8 cellular contexts compared by ENCODE assay signal in the genomic region with DNA sequence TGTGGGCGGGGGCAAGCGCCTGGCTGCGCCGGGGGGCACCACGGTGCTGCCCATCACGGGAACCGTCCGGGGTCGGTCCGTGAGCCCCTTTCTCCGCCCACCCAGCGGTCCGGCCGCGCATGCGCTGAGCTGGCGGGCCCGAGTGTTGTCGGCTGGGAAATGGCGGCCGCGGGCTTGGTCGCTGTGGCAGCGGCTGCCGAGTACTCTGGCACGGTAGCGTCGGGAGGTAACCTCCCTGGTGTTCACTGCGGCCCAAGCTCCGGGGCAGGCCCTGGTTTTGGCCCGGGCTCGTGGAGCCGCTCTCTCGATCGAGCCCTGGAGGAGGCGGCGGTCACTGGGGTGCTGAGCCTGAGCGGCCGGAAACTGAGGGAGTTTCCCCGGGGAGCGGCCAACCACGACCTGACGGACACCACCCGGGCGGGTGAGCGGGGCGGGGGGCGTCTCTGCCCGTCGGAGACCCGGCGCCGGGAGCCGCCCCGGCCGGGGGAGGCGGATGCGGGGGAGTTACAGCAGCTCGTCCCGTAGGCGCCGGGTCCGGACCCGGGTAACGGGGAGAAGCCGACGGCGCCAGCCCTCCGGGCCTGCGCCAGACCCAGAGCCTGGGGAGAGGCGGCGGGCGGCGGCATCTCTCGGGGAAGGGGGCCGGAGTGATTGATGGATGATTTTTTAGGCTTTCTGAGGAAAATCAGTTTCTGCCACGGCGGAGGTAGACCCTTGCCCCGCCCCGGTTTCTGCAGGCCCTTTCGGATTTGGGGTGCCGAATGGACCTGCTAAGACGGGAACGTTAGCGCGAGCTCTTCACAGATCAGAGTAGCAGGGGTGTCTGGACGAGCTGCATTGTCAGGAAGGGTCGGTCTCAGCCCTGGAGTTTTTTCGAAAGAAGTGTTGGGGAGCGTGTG. TPM values are rescaled to one million over a fixed set of nuclear protein-coding genes. Genes with fewer than 3 reads are reported as not detected.
DNase-seq lines count a peak whose midpoint lies in the region; ATAC-seq and TF ChIP-seq lines count a peak whose summit lies in the region.

A gene (plus strand): TSS at position 135 of the 899 bp plus-strand sequence. CDS start 25 bp downstream, at position 160.

- H3K4me3 Mint-ChIP-seq in dendritic cell treated with granulocyte-macrophage colony-stimulating factor and Interleukin-4, amounts not matched to agents 40 ng/mL and 50 ng/mL, for 4 days, result peak within 1 kb of the TSS; percentile 98

- peak within 1 kb of the TSS; percentile 91 for H3K4me3 ChIP-seq in BE2C (ENCODE audit: low read depth, low read length)

- H3K36me3 ChIP-seq in BE2C, result no peaks in the 10 kb centered on the region; the same call in 1 of the 2 replicates

- DNase-seq in BE2C, result peak; percentile 93
- peak; percentile 61 to 92 for DNase-seq in NCI-H526 (lab: John Stamatoyannopoulos, UW)
- DNase-seq in activated CD4-positive, alpha-beta T cell treated with anti-CD3 and anti-CD28 coated beads, Interleukin-2, amount 50 U/mL, for 24 hours (ENCODE audit: low read depth in 1 of 2, low spot score in 1 of 2), result peak; percentile 68 to 71
- DNase-seq in left lobe of liver (ENCODE audit: low spot score), result peak; percentile 84
- DNase-seq in stimulated activated CD4-positive, alpha-beta T cell treated with anti-CD3 and anti-CD28 coated beads, Interleukin-2, amount 100 ng/mL, for 24 hours, result peak; percentile 86

- ATAC-seq in HG03378 (IDR thresholded peaks at IDR 0.05; ENCODE audit: unreplicated experiment) (peak; percentile 53), left lobe of liver (peak; percentile 91)

- peaks cover 34% of the 10 kb centered on the region for H3K4me1 Mint-ChIP-seq in dendritic cell treated with granulocyte-macrophage colony-stimulating factor and Interleukin-4, amounts not matched to agents 40 ng/mL and 50 ng/mL, for 4 days (ENCODE audit: low read depth)

- peak; percentile 97 for TF ChIP-seq POLR2A in GM19193 (IDR thresholded peaks at IDR 0.05; ENCODE audit: extremely low read depth, insufficient read depth, insufficient read length)

- peak within 1 kb of the TSS; percentile 94 for H3K27ac Mint-ChIP-seq in dendritic cell treated with granulocyte-macrophage colony-stimulating factor and Interleukin-4, amounts not matched to agents 40 ng/mL and 50 ng/mL, for 4 days

- no peaks in the 10 kb centered on the region for H3K4me1 ChIP-seq in BE2C

- H3K36me3 Mint-ChIP-seq in dendritic cell treated with granulocyte-macrophage colony-stimulating factor and Interleukin-4, amounts not matched to agents 40 ng/mL and 50 ng/mL, for 4 days (ENCODE audit: low read depth), result peaks cover 15% of the 10 kb centered on the region

- no peaks in the 10 kb centered on the region for H3K9me3 Mint-ChIP-seq in dendritic cell treated with granulocyte-macrophage colony-stimulating factor and Interleukin-4, amounts not matched to agents 40 ng/mL and 50 ng/mL, for 4 days

- no peaks in the 10 kb centered on the region for H3K9me3 ChIP-seq in BE2C

- intact Hi-C loops in dendritic cell treated with granulocyte-macrophage colony-stimulating factor and Interleukin-4, amounts not matched to agents 40 ng/mL and 50 ng/mL, for 4 days (cut with micrococcal nuclease), result loop anchor here (5.0 kb wide), 2 partner anchors 39 to 54 kb away; a partner anchor contains a TSS

- H3K27me3 ChIP-seq in BE2C, result no peaks in the 10 kb centered on the region

- no peaks in the 10 kb centered on the region for H3K27me3 Mint-ChIP-seq in dendritic cell treated with granulocyte-macrophage colony-stimulating factor and Interleukin-4, amounts not matched to agents 40 ng/mL and 50 ng/mL, for 4 days

- TF ChIP-seq CTCF in BE2C (IDR thresholded peaks at IDR 0.05; ENCODE audit: low read depth, low read length), result no peak

RNA-seq across cellular contexts. Expression of the gene that starts here (rescaled TPM):
- 9.4 TPM for polyA plus RNA-seq in BE2C (2012; ENCODE audit: insufficient read depth, insufficient read length, low read depth)
- total RNA-seq in left lobe of liver, result 19.2 TPM

Comparison
In these comparisons a context has a peak if more than half of its experiments do, and no peak if none do; other contexts are left out.
1. Peak in every context shown above with its lines: DNase-seq, ATAC-seq and H3K4me3 ChIP-seq.